In genomic region chr9:31034311-31034710, GRCh38 we compare ENCODE assay signal across 19 cellular contexts.
DNase-seq lines count a peak whose midpoint lies in the region; ATAC-seq and TF ChIP-seq lines count a peak whose summit lies in the region.
"Had no signal": no experiment of that assay in that cellular context is flagged by ENCODE, and none has a peak within 500 bp of the region (broad histone marks: within the 10 kb centered on the region; RNA-seq: fewer than 3 reads in every experiment).

No MANE protein-coding gene starts in this region.

- H3K27ac Mint-ChIP-seq in CD8-positive, alpha-beta memory T cell, result no peak overlapping the region
- H3K27ac Mint-ChIP-seq: activated CD4-positive, alpha-beta T cell treated with anti-CD3 and anti-CD28 coated beads for 36 hours; naive B cell had no signal

- H2BK15ac ChIP-seq in neuronal stem cell (ENCODE audit: low read length), result no peak overlapping the region

- H3K36me3 Mint-ChIP-seq in CD8-positive, alpha-beta memory T cell, result no peaks in the 10 kb centered on the region
- H3K36me3 Mint-ChIP-seq: naive B cell had no signal

- no peaks in the 10 kb centered on the region for H3K36me3 ChIP-seq in body of pancreas (replicated peaks in 1 of 2; ENCODE audit: insufficient read depth in 1 of 2, low read depth in 2 of 2)
- no peaks in the 10 kb centered on the region for H3K36me3 ChIP-seq in neuronal stem cell (replicated peaks in 1 of 2; ENCODE audit: control insufficient read depth in 2 of 2, insufficient read depth in 2 of 2, low read length in 2 of 2)
- H3K36me3 ChIP-seq in CD8-positive, alpha-beta memory T cell (ENCODE audit: insufficient read depth, low read length), result no peaks in the 10 kb centered on the region
- H3K36me3 ChIP-seq: ascending aorta, heart right ventricle had no signal

- H3K9me3 Mint-ChIP-seq in CD8-positive, alpha-beta memory T cell, result no peaks in the 10 kb centered on the region
- H3K9me3 Mint-ChIP-seq: naive B cell had no signal

- H3K14ac ChIP-seq in neuronal stem cell (ENCODE audit: low read length), result no peak overlapping the region

- H3K4ac ChIP-seq in neuronal stem cell (ENCODE audit: low read length), result no peak overlapping the region

- peaks cover 0 to 3% of the 10 kb centered on the region in 2 donors for H3K27me3 Mint-ChIP-seq in CD8-positive, alpha-beta memory T cell
- H3K27me3 Mint-ChIP-seq: activated CD4-positive, alpha-beta T cell treated with anti-CD3 and anti-CD28 coated beads for 36 hours; naive B cell had no signal

- POLR2A ChIA-PET in CD8-positive, alpha-beta memory T cell (lab: Charles Lee), result no interaction called here

- H2BK12ac ChIP-seq in neuronal stem cell (ENCODE audit: low read length), result no peak overlapping the region

- H2AFZ ChIP-seq in neuronal stem cell (ENCODE audit: low read length), result peak overlapping the region; percentile 36
- H2AFZ ChIP-seq: PC-9 had no signal

- peak; percentile 97 for ATAC-seq in body of pancreas
- ATAC-seq: activated CD4-positive, alpha-beta T cell treated with anti-CD3 and anti-CD28 coated beads for 36 hours; GM12878; heart right ventricle had no signal

- H3K79me1 ChIP-seq in neuronal stem cell (ENCODE audit: low read depth, low read length), result no peaks in the 10 kb centered on the region

- no peak overlapping the region for H3K4me2 ChIP-seq in neuronal stem cell (ENCODE audit: insufficient read depth, low read length, poor library complexity, severe bottlenecking)
- H3K4me2 ChIP-seq: PC-9 had no signal

- H3K18ac ChIP-seq in neuronal stem cell (ENCODE audit: low read length), result no peak overlapping the region

- no peak overlapping the region for H3K9ac ChIP-seq in neuronal stem cell (ENCODE audit: low read depth, low read length, poor library complexity)

- no peak overlapping the region for H2AK5ac ChIP-seq in neuronal stem cell (ENCODE audit: low read depth, low read length)

- H3K4me1 Mint-ChIP-seq in CD8-positive, alpha-beta memory T cell, result peaks cover 5 to 17% (median 14%) of the 10 kb centered on the region in 3 donors
- H3K4me1 Mint-ChIP-seq: naive B cell had no signal

- no peak overlapping the region for H3K4me3 ChIP-seq in body of pancreas
- H3K4me3 ChIP-seq in neuronal stem cell (ENCODE audit: low read length in 2 of 2), result no peak overlapping the region
- H3K4me3 ChIP-seq in dorsolateral prefrontal cortex, result no peak overlapping the region
- H3K4me3 ChIP-seq in CD8-positive, alpha-beta memory T cell (ENCODE audit: low read length), result no peak overlapping the region
- H3K4me3 ChIP-seq: ascending aorta, GM12878, heart right ventricle, PC-9, skin epidermis had no signal

- H2BK120ac ChIP-seq in neuronal stem cell (ENCODE audit: low read depth, low read length), result no peak overlapping the region

- WGBS in body of pancreas, 2 donors, result 19 to 23% methylated on average over 4 of the region's 4 CpGs
- no CpG with 5 or more reads among the region's 4 CpGs for WGBS in neuronal stem cell (ENCODE audit: extremely low coverage in 2 of 2, insufficient read length in 2 of 2, insufficient replicate concordance in 1 of 2), 2 donors

- no peak overlapping the region for H3K23ac ChIP-seq in neuronal stem cell (ENCODE audit: low read depth, low read length, poor library complexity)

- DNase-seq in NCI-H1092 (lab: John Stamatoyannopoulos, UW), result peak; percentile 64
- peak; percentile 50 for DNase-seq in NCI-H2227 (lab: John Stamatoyannopoulos, UW; ENCODE audit: unreplicated experiment)
- DNase-seq in body of pancreas, result peak; percentile 41 to 66 (median 52)
- DNase-seq in neuronal stem cell (ENCODE audit: low spot score), result no peak
- no peak for DNase-seq in dorsolateral prefrontal cortex
- DNase-seq in 8988T, result no peak
- no peak for DNase-seq in CD8-positive, alpha-beta memory T cell
- DNase-seq: activated CD4-positive, alpha-beta T cell treated with anti-CD3 and anti-CD28 coated beads for 36 hours; AML-193; GDM1; heart right ventricle; Karpas-422; naive B cell; NCI-H526 treated with DMSO at 0.1 percent for 48 hours; PC-9; stimulated activated CD4-positive, alpha-beta T cell treated with anti-CD3 and anti-CD28 coated beads, Interleukin-4, amount 100 ng/mL, for 1 hour had no signal

- no peak overlapping the region for H4K91ac ChIP-seq in neuronal stem cell (ENCODE audit: low read depth, low read length, poor library complexity)

- H3K4me1 ChIP-seq in body of pancreas (peaks cover 19% of the 10 kb centered on the region), neuronal stem cell (ENCODE audit: control insufficient read depth in 2 of 2, insufficient read depth in 1 of 2, low read depth in 1 of 2, low read length in 2 of 2) (peaks cover 0 to 28% of the 10 kb centered on the region in 2 donors)
- H3K4me1 ChIP-seq in CD8-positive, alpha-beta memory T cell (ENCODE audit: insufficient read depth, low read length), result no peaks in the 10 kb centered on the region
- H3K4me1 ChIP-seq: ascending aorta, heart right ventricle had no signal

- TF ChIP-seq CTCF in body of pancreas (IDR thresholded peaks at IDR 0.05), result no peak
- no peak for TF ChIP-seq CTCF in dorsolateral prefrontal cortex (IDR thresholded peaks at IDR 0.05 in 54 of 56, conservative IDR thresholded peaks at IDR 0.05 in 2 of 56; ENCODE audit: low read depth in 1 of 56, partially characterized antibody in 56 of 56)

- no peak for TF ChIP-seq POLR2A in body of pancreas (IDR thresholded peaks at IDR 0.05)

- no peak overlapping the region for H3K4me3 Mint-ChIP-seq in CD8-positive, alpha-beta memory T cell
- H3K4me3 Mint-ChIP-seq: activated CD4-positive, alpha-beta T cell treated with anti-CD3 and anti-CD28 coated beads for 36 hours; naive B cell had no signal

- no peak overlapping the region for H4K8ac ChIP-seq in neuronal stem cell (ENCODE audit: low read depth, low read length)

- H2BK5ac ChIP-seq in neuronal stem cell (ENCODE audit: low read length), result no peak overlapping the region

- no peaks in the 10 kb centered on the region for H3K9me3 ChIP-seq in body of pancreas
- no peaks in the 10 kb centered on the region for H3K9me3 ChIP-seq in neuronal stem cell (replicated peaks in 1 of 2; ENCODE audit: control insufficient read depth in 2 of 2, insufficient read depth in 1 of 2, low read depth in 1 of 2, low read length in 2 of 2)
- no peaks in the 10 kb centered on the region for H3K9me3 ChIP-seq in CD8-positive, alpha-beta memory T cell (ENCODE audit: low read length)
- H3K9me3 ChIP-seq: ascending aorta, heart right ventricle had no signal

- CTCF ChIA-PET in CD8-positive, alpha-beta memory T cell (lab: Charles Lee), result no interaction called here

- H3K27ac ChIP-seq in body of pancreas (peak overlapping the region in 2 of 4 donors; percentile 65 to 76), neuronal stem cell (replicated peaks; ENCODE audit: low read length) (no peak overlapping the region), dorsolateral prefrontal cortex (no peak overlapping the region)
- no peak overlapping the region for H3K27ac ChIP-seq in CD8-positive, alpha-beta memory T cell (ENCODE audit: low read depth, low read length)
- H3K27ac ChIP-seq: ascending aorta, heart right ventricle, PC-9, skin epidermis had no signal

- intact Hi-C loops in body of pancreas (cut with DNase I), result no loop called here
- intact Hi-C loops in dorsolateral prefrontal cortex (cut with DNase I), result loop anchor here in 1 of 2 donors (10.0 kb wide), 1 partner anchor 50 kb away; no protein-coding TSS in a partner anchor

- H3K27me3 ChIP-seq in body of pancreas, result no peaks in the 10 kb centered on the region
- H3K27me3 ChIP-seq in neuronal stem cell (ENCODE audit: control insufficient read depth in 3 of 3, insufficient read depth in 3 of 3, low read depth in 1 of 3, low read length in 3 of 3), result no peaks in the 10 kb centered on the region
- H3K27me3 ChIP-seq in dorsolateral prefrontal cortex, result no peaks in the 10 kb centered on the region
- H3K27me3 ChIP-seq in CD8-positive, alpha-beta memory T cell (ENCODE audit: insufficient read depth, low read length, poor library complexity, severe bottlenecking), result no peaks in the 10 kb centered on the region
- H3K27me3 ChIP-seq: ascending aorta, heart right ventricle had no signal

Comparison
In these comparisons a context has a peak if more than half of its experiments do, and no peak if none do; other contexts are left out.
1. DNase-seq: peak in NCI-H1092 (single experiment), NCI-H2227 (single experiment) and body of pancreas (4 of 4); none in neuronal stem cell (single experiment), dorsolateral prefrontal cortex (0 of 10), 8988T (single experiment) and CD8-positive, alpha-beta memory T cell (0 of 5).